ENCODE assay signal across 1 cellular context in genomic region chr7:130925136-130925794, GRCh38.
A peak's percentile ranks its signal among the peaks of the same experiment; 100 is the strongest.
TF ChIP-seq lines count a peak whose summit lies in the region.

No MANE protein-coding gene starts in this region.

TF ChIP-seq in K562, 482 proteins besides CTCF, POLR2A, EP300 and RAD21 (continued from another document and continues in another):
- TF ChIP-seq UBTF (IDR thresholded peaks at IDR 0.05; ENCODE audit: borderline replicate concordance in 1 of 2, low read depth in 2 of 2, low read length in 2 of 2): no peak
- TF ChIP-seq ESRRA (IDR thresholded peaks at IDR 0.05; ENCODE audit: borderline replicate concordance, low read depth): no peak
- no peak for TF ChIP-seq PHF8 (IDR thresholded peaks at IDR 0.05; ENCODE audit: borderline replicate concordance, low read length)
- TF ChIP-seq MED1 (CRISPR knock-in tag; IDR thresholded peaks at IDR 0.05; ENCODE audit: borderline replicate concordance): no peak
- no peak for TF ChIP-seq OTX1 (CRISPR knock-in tag; IDR thresholded peaks at IDR 0.05)
- TF ChIP-seq ATF4 (CRISPR knock-in tag; IDR thresholded peaks at IDR 0.05): no peak
- TF ChIP-seq ZBTB7A (IDR thresholded peaks at IDR 0.05; ENCODE audit: borderline replicate concordance, control insufficient read depth, low read depth, low read length): no peak
- TF ChIP-seq, protein P1, sequence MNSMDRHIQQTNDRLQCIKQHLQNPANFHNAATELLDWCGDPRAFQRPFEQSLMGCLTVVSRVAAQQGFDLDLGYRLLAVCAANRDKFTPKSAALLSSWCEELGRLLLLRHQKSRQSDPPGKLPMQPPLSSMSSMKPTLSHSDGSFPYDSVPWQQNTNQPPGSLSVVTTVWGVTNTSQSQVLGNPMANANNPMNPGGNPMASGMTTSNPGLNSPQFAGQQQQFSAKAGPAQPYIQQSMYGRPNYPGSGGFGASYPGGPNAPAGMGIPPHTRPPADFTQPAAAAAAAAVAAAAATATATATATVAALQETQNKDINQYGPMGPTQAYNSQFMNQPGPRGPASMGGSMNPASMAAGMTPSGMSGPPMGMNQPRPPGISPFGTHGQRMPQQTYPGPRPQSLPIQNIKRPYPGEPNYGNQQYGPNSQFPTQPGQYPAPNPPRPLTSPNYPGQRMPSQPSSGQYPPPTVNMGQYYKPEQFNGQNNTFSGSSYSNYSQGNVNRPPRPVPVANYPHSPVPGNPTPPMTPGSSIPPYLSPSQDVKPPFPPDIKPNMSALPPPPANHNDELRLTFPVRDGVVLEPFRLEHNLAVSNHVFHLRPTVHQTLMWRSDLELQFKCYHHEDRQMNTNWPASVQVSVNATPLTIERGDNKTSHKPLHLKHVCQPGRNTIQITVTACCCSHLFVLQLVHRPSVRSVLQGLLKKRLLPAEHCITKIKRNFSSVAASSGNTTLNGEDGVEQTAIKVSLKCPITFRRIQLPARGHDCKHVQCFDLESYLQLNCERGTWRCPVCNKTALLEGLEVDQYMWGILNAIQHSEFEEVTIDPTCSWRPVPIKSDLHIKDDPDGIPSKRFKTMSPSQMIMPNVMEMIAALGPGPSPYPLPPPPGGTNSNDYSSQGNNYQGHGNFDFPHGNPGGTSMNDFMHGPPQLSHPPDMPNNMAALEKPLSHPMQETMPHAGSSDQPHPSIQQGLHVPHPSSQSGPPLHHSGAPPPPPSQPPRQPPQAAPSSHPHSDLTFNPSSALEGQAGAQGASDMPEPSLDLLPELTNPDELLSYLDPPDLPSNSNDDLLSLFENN (IDR thresholded peaks at IDR 0.05; ENCODE audit: low read depth in 2 of 2, low read length in 2 of 2): no peak
- TF ChIP-seq, protein P2, sequence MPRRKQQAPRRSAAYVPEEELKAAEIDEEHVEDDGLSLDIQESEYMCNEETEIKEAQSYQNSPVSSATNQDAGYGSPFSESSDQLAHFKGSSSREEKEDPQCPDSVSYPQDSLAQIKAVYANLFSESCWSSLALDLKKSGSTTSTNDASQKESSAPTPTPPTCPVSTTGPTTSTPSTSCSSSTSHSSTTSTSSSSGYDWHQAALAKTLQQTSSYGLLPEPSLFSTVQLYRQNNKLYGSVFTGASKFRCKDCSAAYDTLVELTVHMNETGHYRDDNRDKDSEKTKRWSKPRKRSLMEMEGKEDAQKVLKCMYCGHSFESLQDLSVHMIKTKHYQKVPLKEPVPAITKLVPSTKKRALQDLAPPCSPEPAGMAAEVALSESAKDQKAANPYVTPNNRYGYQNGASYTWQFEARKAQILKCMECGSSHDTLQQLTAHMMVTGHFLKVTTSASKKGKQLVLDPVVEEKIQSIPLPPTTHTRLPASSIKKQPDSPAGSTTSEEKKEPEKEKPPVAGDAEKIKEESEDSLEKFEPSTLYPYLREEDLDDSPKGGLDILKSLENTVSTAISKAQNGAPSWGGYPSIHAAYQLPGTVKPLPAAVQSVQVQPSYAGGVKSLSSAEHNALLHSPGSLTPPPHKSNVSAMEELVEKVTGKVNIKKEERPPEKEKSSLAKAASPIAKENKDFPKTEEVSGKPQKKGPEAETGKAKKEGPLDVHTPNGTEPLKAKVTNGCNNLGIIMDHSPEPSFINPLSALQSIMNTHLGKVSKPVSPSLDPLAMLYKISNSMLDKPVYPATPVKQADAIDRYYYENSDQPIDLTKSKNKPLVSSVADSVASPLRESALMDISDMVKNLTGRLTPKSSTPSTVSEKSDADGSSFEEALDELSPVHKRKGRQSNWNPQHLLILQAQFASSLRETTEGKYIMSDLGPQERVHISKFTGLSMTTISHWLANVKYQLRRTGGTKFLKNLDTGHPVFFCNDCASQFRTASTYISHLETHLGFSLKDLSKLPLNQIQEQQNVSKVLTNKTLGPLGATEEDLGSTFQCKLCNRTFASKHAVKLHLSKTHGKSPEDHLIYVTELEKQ (CRISPR knock-in tag; IDR thresholded peaks at IDR 0.05): no peak
- no peak for TF ChIP-seq MAZ (CRISPR knock-in tag; conservative IDR thresholded peaks at IDR 0.05 in 1 of 2, IDR thresholded peaks at IDR 0.05 in 1 of 2)
- TF ChIP-seq CEBPB (tag; IDR thresholded peaks at IDR 0.05): no peak
- TF ChIP-seq, protein P3, sequence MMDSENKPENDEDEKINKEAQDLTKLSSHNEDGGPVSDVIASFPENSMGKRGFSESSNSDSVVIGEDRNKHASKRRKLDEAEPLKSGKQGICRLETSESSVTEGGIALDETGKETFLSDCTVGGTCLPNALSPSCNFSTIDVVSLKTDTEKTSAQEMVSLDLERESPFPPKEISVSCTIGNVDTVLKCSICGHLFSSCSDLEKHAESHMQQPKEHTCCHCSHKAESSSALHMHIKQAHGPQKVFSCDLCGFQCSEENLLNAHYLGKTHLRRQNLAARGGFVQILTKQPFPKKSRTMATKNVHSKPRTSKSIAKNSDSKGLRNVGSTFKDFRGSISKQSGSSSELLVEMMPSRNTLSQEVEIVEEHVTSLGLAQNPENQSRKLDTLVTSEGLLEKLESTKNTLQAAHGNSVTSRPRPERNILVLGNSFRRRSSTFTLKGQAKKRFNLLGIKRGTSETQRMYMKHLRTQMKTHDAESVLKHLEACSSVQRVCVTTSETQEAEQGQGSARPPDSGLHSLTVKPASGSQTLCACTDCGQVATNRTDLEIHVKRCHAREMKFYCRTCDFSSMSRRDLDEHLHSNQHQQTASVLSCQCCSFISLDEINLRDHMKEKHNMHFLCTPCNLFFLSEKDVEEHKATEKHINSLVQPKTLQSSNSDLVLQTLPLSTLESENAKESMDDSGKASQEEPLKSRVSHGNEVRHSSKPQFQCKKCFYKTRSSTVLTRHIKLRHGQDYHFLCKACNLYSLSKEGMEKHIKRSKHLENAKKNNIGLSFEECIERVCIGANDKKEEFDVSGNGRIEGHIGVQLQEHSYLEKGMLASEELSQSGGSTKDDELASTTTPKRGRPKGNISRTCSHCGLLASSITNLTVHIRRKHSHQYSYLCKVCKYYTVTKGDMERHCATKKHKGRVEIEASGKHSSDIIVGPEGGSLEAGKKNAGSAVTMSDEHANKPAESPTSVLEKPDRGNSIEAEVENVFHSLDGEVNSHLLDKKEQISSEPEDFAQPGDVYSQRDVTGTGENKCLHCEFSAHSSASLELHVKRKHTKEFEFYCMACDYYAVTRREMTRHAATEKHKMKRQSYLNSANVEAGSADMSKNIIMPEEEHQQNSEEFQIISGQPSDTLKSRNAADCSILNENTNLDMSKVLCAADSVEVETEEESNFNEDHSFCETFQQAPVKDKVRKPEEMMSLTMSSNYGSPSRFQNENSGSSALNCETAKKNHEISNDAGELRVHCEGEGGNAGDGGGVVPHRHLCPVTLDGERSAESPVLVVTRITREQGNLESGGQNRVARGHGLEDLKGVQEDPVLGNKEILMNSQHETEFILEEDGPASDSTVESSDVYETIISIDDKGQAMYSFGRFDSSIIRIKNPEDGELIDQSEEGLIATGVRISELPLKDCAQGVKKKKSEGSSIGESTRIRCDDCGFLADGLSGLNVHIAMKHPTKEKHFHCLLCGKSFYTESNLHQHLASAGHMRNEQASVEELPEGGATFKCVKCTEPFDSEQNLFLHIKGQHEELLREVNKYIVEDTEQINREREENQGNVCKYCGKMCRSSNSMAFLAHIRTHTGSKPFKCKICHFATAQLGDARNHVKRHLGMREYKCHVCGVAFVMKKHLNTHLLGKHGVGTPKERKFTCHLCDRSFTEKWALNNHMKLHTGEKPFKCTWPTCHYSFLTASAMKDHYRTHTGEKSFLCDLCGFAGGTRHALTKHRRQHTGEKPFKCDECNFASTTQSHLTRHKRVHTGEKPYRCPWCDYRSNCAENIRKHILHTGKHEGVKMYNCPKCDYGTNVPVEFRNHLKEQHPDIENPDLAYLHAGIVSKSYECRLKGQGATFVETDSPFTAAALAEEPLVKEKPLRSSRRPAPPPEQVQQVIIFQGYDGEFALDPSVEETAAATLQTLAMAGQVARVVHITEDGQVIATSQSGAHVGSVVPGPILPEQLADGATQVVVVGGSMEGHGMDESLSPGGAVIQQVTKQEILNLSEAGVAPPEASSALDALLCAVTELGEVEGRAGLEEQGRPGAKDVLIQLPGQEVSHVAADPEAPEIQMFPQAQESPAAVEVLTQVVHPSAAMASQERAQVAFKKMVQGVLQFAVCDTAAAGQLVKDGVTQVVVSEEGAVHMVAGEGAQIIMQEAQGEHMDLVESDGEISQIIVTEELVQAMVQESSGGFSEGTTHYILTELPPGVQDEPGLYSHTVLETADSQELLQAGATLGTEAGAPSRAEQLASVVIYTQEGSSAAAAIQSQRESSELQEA (IDR thresholded peaks at IDR 0.05; ENCODE audit: low read depth): 0 out of 2 replicates have a peak, but pooled peaks have one; percentile 24
- no peak for TF ChIP-seq SREBF2 (CRISPR knock-in tag; IDR thresholded peaks at IDR 0.05)
- no peak for TF ChIP-seq ZNF133 (CRISPR knock-in tag; IDR thresholded peaks at IDR 0.05)
- TF ChIP-seq SMC3 (conservative IDR thresholded peaks at IDR 0.05; ENCODE audit: insufficient read depth, low read depth, low read length): no peak
- peak; percentile 66 for TF ChIP-seq SMARCA4 (IDR thresholded peaks at IDR 0.05)
- TF ChIP-seq ZNF699 (CRISPR knock-in tag; IDR thresholded peaks at IDR 0.05; ENCODE audit: insufficient replicate concordance): no peak
- peak; percentile 68; the same call in 1 of the 2 replicates for TF ChIP-seq SMARCA5 (IDR thresholded peaks at IDR 0.05)
- TF ChIP-seq, protein P4, sequence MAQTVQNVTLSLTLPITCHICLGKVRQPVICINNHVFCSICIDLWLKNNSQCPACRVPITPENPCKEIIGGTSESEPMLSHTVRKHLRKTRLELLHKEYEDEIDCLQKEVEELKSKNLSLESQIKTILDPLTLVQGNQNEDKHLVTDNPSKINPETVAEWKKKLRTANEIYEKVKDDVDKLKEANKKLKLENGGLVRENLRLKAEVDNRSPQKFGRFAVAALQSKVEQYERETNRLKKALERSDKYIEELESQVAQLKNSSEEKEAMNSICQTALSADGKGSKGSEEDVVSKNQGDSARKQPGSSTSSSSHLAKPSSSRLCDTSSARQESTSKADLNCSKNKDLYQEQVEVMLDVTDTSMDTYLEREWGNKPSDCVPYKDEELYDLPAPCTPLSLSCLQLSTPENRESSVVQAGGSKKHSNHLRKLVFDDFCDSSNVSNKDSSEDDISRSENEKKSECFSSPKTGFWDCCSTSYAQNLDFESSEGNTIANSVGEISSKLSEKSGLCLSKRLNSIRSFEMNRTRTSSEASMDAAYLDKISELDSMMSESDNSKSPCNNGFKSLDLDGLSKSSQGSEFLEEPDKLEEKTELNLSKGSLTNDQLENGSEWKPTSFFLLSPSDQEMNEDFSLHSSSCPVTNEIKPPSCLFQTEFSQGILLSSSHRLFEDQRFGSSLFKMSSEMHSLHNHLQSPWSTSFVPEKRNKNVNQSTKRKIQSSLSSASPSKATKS (CRISPR knock-in tag; IDR thresholded peaks at IDR 0.05): no peak
- peak; percentile 83 to 91 for TF ChIP-seq FOXK2 (conservative IDR thresholded peaks at IDR 0.05 in 1 of 2, IDR thresholded peaks at IDR 0.05 in 1 of 2; ENCODE audit: low read depth in 2 of 2)
- TF ChIP-seq ZC3H11A (IDR thresholded peaks at IDR 0.05; ENCODE audit: low read depth, low read length): no peak
- TF ChIP-seq, protein P5, sequence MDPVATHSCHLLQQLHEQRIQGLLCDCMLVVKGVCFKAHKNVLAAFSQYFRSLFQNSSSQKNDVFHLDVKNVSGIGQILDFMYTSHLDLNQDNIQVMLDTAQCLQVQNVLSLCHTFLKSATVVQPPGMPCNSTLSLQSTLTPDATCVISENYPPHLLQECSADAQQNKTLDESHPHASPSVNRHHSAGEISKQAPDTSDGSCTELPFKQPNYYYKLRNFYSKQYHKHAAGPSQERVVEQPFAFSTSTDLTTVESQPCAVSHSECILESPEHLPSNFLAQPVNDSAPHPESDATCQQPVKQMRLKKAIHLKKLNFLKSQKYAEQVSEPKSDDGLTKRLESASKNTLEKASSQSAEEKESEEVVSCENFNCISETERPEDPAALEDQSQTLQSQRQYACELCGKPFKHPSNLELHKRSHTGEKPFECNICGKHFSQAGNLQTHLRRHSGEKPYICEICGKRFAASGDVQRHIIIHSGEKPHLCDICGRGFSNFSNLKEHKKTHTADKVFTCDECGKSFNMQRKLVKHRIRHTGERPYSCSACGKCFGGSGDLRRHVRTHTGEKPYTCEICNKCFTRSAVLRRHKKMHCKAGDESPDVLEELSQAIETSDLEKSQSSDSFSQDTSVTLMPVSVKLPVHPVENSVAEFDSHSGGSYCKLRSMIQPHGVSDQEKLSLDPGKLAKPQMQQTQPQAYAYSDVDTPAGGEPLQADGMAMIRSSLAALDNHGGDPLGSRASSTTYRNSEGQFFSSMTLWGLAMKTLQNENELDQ (CRISPR knock-in tag; IDR thresholded peaks at IDR 0.05; ENCODE audit: borderline replicate concordance): no peak
- no peak for TF ChIP-seq POLR2AphosphoS2 (IDR thresholded peaks at IDR 0.05; ENCODE audit: low read length)
- TF ChIP-seq PURB (CRISPR knock-in tag; IDR thresholded peaks at IDR 0.05; ENCODE audit: low read depth): no peak
- TF ChIP-seq ZNF324 (CRISPR knock-in tag; IDR thresholded peaks at IDR 0.05): no peak
- peak; percentile 69 to 77 for TF ChIP-seq KDM1A (IDR thresholded peaks at IDR 0.05)
